8 cellular contexts compared by ENCODE assay signal in the genomic region with DNA sequence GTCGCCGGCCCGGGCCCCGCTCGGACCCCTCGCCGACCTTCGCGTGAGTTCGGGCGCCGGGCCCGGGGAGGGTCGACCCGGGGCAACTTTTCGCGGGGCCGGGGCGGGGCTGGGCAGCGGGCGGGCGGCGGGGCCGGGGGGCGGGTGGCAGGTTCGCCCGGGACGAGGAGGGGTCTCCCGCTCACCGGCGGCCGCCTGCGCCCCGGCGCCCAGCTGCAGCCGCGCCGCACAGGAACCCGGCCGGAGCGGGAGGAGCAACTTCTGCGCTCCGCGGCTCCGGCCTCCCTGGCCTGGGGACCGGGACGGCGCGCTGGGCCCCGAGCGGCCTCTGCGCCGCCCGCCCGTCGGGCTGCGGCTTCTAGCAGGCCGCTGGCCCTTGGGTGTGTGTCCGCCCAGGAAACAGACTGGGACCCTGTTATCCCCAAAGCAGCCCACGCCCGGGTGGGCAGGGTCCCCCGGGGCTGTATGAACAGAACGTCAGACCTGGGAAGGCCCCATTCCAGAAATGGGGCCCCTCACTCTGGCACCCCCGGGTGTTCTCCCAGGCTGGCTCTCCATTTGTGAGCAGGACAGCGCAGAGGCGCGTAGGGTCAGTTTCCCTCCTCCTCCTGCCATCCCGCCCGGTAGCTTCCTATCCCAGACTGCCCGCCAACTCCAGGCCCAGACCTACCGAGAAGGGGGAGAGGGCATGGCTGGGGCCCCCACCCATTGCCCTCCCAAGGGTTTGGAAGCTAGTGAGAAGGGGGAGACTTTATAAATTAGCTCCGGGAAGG. TPM values are rescaled to one million over a fixed set of nuclear protein-coding genes. Genes with fewer than 3 reads are reported as not detected.
A peak's percentile ranks its signal among the peaks of the same experiment; 100 is the strongest.
DNase-seq lines count a peak whose midpoint lies in the region; ATAC-seq lines count a peak whose summit lies in the region.

No MANE protein-coding gene starts in this region.

- intact Hi-C loops in right cardiac atrium (cut with DNase I): loop anchor here in 3 of 4 donors (2.0 to 10.0 kb wide), 3 partner anchors 110 to 152 kb away; no protein-coding TSS in a partner anchor

- no peak for DNase-seq in activated naive CD4-positive, alpha-beta T cell treated with anti-CD3 and anti-CD28 coated beads, Interleukin-2, amount 10 ng/mL, durations not matched to agents 7 days and 5 days
- DNase-seq in activated naive CD4-positive, alpha-beta T cell treated with anti-CD3 and anti-CD28 coated beads, Interleukin-2, amount 50 U/mL, for 16 hours: no peak
- DNase-seq in activated T-cell treated with anti-CD3 and anti-CD28 coated beads, Interleukin-2, amount 50 U/mL, for 4 hours: no peak
- DNase-seq in right cardiac atrium (peak; percentile 48 to 78 (median 76)), skeletal muscle cell (ENCODE audit: low read depth) (no peak), H4 (ENCODE audit: low spot score) (no peak)
- no peak for DNase-seq in stimulated activated CD4-positive, alpha-beta T cell treated with anti-CD3 and anti-CD28 coated beads, Interleukin-1b, Interleukin-23, amount 100 ng/mL, for 48 hours

- H3K9me3 ChIP-seq in right cardiac atrium (ENCODE audit: control insufficient read depth, low read length): no peaks in the 10 kb centered on the region

- peaks cover 80% of the 10 kb centered on the region for H3K27me3 Mint-ChIP-seq in activated naive CD4-positive, alpha-beta T cell treated with anti-CD3 and anti-CD28 coated beads, Interleukin-2, amount 10 ng/mL, durations not matched to agents 7 days and 5 days
- H3K27me3 Mint-ChIP-seq in activated T-cell treated with anti-CD3 and anti-CD28 coated beads, Interleukin-2, amount 50 U/mL, for 4 hours (ENCODE audit: low read depth): peaks cover 3% of the 10 kb centered on the region

- H3K9me3 Mint-ChIP-seq in activated naive CD4-positive, alpha-beta T cell treated with anti-CD3 and anti-CD28 coated beads, Interleukin-2, amount 10 ng/mL, durations not matched to agents 7 days and 5 days: no peaks in the 10 kb centered on the region
- H3K9me3 Mint-ChIP-seq in activated T-cell treated with anti-CD3 and anti-CD28 coated beads, Interleukin-2, amount 50 U/mL, for 4 hours: no peaks in the 10 kb centered on the region

- ATAC-seq in activated T-cell treated with anti-CD3 and anti-CD28 coated beads, Interleukin-2, amount 50 U/mL, for 4 hours: no peak
- ATAC-seq in right cardiac atrium: peak in 1 of 2 donors; percentile 2
- no peak for ATAC-seq in HG03521 (IDR thresholded peaks at IDR 0.05; ENCODE audit: unreplicated experiment)

- H3K27ac Mint-ChIP-seq in activated naive CD4-positive, alpha-beta T cell treated with anti-CD3 and anti-CD28 coated beads, Interleukin-2, amount 10 ng/mL, durations not matched to agents 7 days and 5 days: no peak overlapping the region

- WGBS in right cardiac atrium: under 1% methylated on average over 72 of the region's 72 CpGs

- CTCF ChIA-PET in activated naive CD4-positive, alpha-beta T cell treated with anti-CD3 and anti-CD28 coated beads, Interleukin-2, amount 10 ng/mL, durations not matched to agents 7 days and 5 days (lab: Charles Lee): no interaction called here

- peak overlapping the region; percentile 71 for H3K27ac ChIP-seq in right cardiac atrium (ENCODE audit: low read length)

- peak overlapping the region; percentile 94 for H3K4me3 ChIP-seq in right cardiac atrium (ENCODE audit: low read length)
- H3K4me3 ChIP-seq in skeletal muscle cell (ENCODE audit: low read depth, low read length): peak overlapping the region; percentile 79

- H3K4me1 Mint-ChIP-seq in activated naive CD4-positive, alpha-beta T cell treated with anti-CD3 and anti-CD28 coated beads, Interleukin-2, amount 10 ng/mL, durations not matched to agents 7 days and 5 days: peaks cover 2% of the 10 kb centered on the region
- peaks cover 17% of the 10 kb centered on the region for H3K4me1 Mint-ChIP-seq in activated T-cell treated with anti-CD3 and anti-CD28 coated beads, Interleukin-2, amount 50 U/mL, for 4 hours (ENCODE audit: low read depth)

- H3K27me3 ChIP-seq in right cardiac atrium (ENCODE audit: control insufficient read depth, insufficient read depth): no peaks in the 10 kb centered on the region

- H3K36me3 Mint-ChIP-seq in activated naive CD4-positive, alpha-beta T cell treated with anti-CD3 and anti-CD28 coated beads, Interleukin-2, amount 10 ng/mL, durations not matched to agents 7 days and 5 days: no peaks in the 10 kb centered on the region
- no peaks in the 10 kb centered on the region for H3K36me3 Mint-ChIP-seq in activated T-cell treated with anti-CD3 and anti-CD28 coated beads, Interleukin-2, amount 50 U/mL, for 4 hours (ENCODE audit: insufficient read depth)

- H3K4me3 Mint-ChIP-seq in activated naive CD4-positive, alpha-beta T cell treated with anti-CD3 and anti-CD28 coated beads, Interleukin-2, amount 10 ng/mL, durations not matched to agents 7 days and 5 days: peak overlapping the region; percentile 28
- peak overlapping the region; percentile 64 for H3K4me3 Mint-ChIP-seq in activated T-cell treated with anti-CD3 and anti-CD28 coated beads, Interleukin-2, amount 50 U/mL, for 4 hours

- H3K4me1 ChIP-seq in right cardiac atrium (ENCODE audit: control insufficient read depth, insufficient read depth, low read length): peaks cover 23% of the 10 kb centered on the region

RNA-seq across cellular contexts. Expression of a gene that starts 0.7 kb away (rescaled TPM):
- 1 to 10 TPM; 4.7 to 7.6 (median 4.7) TPM for total RNA-seq in activated T-cell treated with anti-CD3 and anti-CD28 coated beads, Interleukin-2, amount 50 U/mL, for 4 hours
- total RNA-seq in right cardiac atrium: 10 to 100 TPM; 48.1 to 72.3 (median 61.7) TPM
- polyA plus RNA-seq in right cardiac atrium: 66.0 TPM
- total RNA-seq in H4 (2014; rRNA removed; shearing (Covaris generic)): 11.2 and 12.8 TPM in 2 replicates

Comparison
In these comparisons a context has a peak if more than half of its experiments do, and no peak if none do; other contexts are left out.
1. DNase-seq: peak in right cardiac atrium (3 of 3); none in activated naive CD4-positive, alpha-beta T cell treated with anti-CD3 and anti-CD28 coated beads, Interleukin-2, amount 10 ng/mL, durations not matched to agents 7 days and 5 days (single experiment), activated naive CD4-positive, alpha-beta T cell treated with anti-CD3 and anti-CD28 coated beads, Interleukin-2, amount 50 U/mL, for 16 hours (single experiment), activated T-cell treated with anti-CD3 and anti-CD28 coated beads, Interleukin-2, amount 50 U/mL, for 4 hours (single experiment), skeletal muscle cell (single experiment), H4 (single experiment) and stimulated activated CD4-positive, alpha-beta T cell treated with anti-CD3 and anti-CD28 coated beads, Interleukin-1b, Interleukin-23, amount 100 ng/mL, for 48 hours (single experiment).